ENCODE assay signal across 1 cellular context in the genomic region with DNA sequence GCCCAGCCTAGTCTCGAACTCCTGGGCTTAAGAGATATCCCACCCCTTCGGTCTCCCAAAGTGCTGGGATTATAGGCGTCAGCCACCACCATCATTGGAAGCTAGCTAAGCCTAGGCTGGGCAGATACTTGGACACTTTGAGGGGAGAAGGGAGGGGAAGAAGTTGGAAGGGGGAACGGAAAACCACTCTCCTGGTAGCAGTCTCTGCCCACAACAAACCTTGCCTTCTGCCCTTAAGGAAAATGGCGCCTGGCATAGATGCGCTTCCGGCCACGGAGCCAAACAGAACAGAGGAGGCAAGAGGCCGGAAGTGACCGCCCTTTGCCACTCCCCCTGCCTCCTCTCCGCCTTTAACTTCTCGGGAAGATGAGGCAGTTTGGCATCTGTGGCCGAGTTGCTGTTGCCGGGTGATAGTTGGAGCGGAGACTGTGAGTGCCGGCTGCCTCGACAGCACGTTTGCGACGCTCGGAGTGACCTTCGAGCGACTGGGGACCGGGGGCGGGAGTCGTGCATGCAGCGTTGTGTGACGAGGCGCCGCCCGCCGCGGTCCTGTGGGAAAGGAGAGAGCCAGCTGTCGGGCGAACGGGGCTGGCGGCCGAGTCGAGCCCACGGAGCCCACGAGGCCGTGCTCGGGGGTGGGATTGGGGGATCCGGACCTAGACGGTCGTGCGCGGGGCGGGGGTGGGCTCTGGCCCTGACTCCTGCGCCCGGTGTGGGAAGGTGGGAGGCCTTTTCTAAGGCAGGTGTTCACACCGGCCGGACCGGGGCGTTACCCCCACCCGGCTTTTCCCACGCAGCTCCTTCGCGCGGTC.
TF ChIP-seq lines count a peak whose summit lies in the region.

A gene (plus strand): TSS at position 327 of the 812 bp plus-strand sequence. CDS start 1,143 bp downstream, outside the sequence.

TF ChIP-seq in HEK293, 187 proteins besides CTCF, POLR2A, EP300 and RAD21 (continued from another document and continues in another):
- TF ChIP-seq, protein P1, sequence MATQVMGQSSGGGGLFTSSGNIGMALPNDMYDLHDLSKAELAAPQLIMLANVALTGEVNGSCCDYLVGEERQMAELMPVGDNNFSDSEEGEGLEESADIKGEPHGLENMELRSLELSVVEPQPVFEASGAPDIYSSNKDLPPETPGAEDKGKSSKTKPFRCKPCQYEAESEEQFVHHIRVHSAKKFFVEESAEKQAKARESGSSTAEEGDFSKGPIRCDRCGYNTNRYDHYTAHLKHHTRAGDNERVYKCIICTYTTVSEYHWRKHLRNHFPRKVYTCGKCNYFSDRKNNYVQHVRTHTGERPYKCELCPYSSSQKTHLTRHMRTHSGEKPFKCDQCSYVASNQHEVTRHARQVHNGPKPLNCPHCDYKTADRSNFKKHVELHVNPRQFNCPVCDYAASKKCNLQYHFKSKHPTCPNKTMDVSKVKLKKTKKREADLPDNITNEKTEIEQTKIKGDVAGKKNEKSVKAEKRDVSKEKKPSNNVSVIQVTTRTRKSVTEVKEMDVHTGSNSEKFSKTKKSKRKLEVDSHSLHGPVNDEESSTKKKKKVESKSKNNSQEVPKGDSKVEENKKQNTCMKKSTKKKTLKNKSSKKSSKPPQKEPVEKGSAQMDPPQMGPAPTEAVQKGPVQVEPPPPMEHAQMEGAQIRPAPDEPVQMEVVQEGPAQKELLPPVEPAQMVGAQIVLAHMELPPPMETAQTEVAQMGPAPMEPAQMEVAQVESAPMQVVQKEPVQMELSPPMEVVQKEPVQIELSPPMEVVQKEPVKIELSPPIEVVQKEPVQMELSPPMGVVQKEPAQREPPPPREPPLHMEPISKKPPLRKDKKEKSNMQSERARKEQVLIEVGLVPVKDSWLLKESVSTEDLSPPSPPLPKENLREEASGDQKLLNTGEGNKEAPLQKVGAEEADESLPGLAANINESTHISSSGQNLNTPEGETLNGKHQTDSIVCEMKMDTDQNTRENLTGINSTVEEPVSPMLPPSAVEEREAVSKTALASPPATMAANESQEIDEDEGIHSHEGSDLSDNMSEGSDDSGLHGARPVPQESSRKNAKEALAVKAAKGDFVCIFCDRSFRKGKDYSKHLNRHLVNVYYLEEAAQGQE (tag by site-specific recombination; IDR thresholded peaks at IDR 0.05), result no peak
- no peak for TF ChIP-seq ZNF292 (tag by site-specific recombination; IDR thresholded peaks at IDR 0.05; ENCODE audit: borderline replicate concordance, low read depth)
- TF ChIP-seq ZNF239 (tag by site-specific recombination; IDR thresholded peaks at IDR 0.05), result no peak
- TF ChIP-seq ZNF19 (tag by site-specific recombination; IDR thresholded peaks at IDR 0.05; ENCODE audit: low read depth), result no peak
- TF ChIP-seq GLIS1 (tag by site-specific recombination; IDR thresholded peaks at IDR 0.05), result no peak
- peak; percentile 32; the same call in 1 of the 2 replicates for TF ChIP-seq ZXDB (tag by site-specific recombination; IDR thresholded peaks at IDR 0.05)
- no peak for TF ChIP-seq ZNF157 (tag by site-specific recombination; IDR thresholded peaks at IDR 0.05)
- no peak for TF ChIP-seq BCL11A (tag by site-specific recombination; IDR thresholded peaks at IDR 0.05; ENCODE audit: low read depth)
- TF ChIP-seq YY1 (tag by site-specific recombination; IDR thresholded peaks at IDR 0.05), result peak; percentile 84
- TF ChIP-seq, protein P2, sequence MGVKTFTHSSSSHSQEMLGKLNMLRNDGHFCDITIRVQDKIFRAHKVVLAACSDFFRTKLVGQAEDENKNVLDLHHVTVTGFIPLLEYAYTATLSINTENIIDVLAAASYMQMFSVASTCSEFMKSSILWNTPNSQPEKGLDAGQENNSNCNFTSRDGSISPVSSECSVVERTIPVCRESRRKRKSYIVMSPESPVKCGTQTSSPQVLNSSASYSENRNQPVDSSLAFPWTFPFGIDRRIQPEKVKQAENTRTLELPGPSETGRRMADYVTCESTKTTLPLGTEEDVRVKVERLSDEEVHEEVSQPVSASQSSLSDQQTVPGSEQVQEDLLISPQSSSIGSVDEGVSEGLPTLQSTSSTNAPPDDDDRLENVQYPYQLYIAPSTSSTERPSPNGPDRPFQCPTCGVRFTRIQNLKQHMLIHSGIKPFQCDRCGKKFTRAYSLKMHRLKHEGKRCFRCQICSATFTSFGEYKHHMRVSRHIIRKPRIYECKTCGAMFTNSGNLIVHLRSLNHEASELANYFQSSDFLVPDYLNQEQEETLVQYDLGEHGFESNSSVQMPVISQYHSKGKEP (tag by site-specific recombination; IDR thresholded peaks at IDR 0.05), result no peak
- TF ChIP-seq ZBTB20 (tag by site-specific recombination; IDR thresholded peaks at IDR 0.05), result peak; percentile 23; the same call in 1 of the 2 replicates
- TF ChIP-seq SCRT1 (tag by site-specific recombination; IDR thresholded peaks at IDR 0.05; ENCODE audit: borderline replicate concordance), result no peak
- TF ChIP-seq ZNF623 (tag by site-specific recombination; IDR thresholded peaks at IDR 0.05), result no peak
- TF ChIP-seq KLF8 (tag by site-specific recombination; IDR thresholded peaks at IDR 0.05), result peak; percentile 30
- 0 out of 2 replicates have a peak, but pooled peaks have one; percentile 18 for TF ChIP-seq SP7 (tag by site-specific recombination; IDR thresholded peaks at IDR 0.05)
- TF ChIP-seq, protein P3, sequence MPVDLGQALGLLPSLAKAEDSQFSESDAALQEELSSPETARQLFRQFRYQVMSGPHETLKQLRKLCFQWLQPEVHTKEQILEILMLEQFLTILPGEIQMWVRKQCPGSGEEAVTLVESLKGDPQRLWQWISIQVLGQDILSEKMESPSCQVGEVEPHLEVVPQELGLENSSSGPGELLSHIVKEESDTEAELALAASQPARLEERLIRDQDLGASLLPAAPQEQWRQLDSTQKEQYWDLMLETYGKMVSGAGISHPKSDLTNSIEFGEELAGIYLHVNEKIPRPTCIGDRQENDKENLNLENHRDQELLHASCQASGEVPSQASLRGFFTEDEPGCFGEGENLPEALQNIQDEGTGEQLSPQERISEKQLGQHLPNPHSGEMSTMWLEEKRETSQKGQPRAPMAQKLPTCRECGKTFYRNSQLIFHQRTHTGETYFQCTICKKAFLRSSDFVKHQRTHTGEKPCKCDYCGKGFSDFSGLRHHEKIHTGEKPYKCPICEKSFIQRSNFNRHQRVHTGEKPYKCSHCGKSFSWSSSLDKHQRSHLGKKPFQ (tag by site-specific recombination; IDR thresholded peaks at IDR 0.05), result peak; percentile 93
- TF ChIP-seq ZNF433 (tag by site-specific recombination; IDR thresholded peaks at IDR 0.05; ENCODE audit: low read depth), result no peak
- no peak for TF ChIP-seq GFI1B (tag by site-specific recombination; IDR thresholded peaks at IDR 0.05)
- peak; percentile 86 for TF ChIP-seq SP2 (tag by site-specific recombination; IDR thresholded peaks at IDR 0.05)
- peak; percentile 84 for TF ChIP-seq ZNF707 (tag by site-specific recombination; IDR thresholded peaks at IDR 0.05)
- TF ChIP-seq ZNF423 (tag by site-specific recombination; IDR thresholded peaks at IDR 0.05), result no peak
- TF ChIP-seq MZF1 (tag by site-specific recombination; IDR thresholded peaks at IDR 0.05; ENCODE audit: borderline replicate concordance), result no peak
- TF ChIP-seq GLIS2 (tag by site-specific recombination; IDR thresholded peaks at IDR 0.05), result peak; percentile 58; the same call in 1 of the 2 replicates
- TF ChIP-seq ZSCAN23 (tag by site-specific recombination; IDR thresholded peaks at IDR 0.05), result no peak
- TF ChIP-seq ZNF302 (tag by site-specific recombination; IDR thresholded peaks at IDR 0.05; ENCODE audit: low read depth), result no peak
- TF ChIP-seq ZNF777 (tag by site-specific recombination; IDR thresholded peaks at IDR 0.05; ENCODE audit: borderline replicate concordance), result 0 out of 2 replicates have a peak, but pooled peaks have one; percentile 37
- no peak; the same call in 1 of the 2 replicates for TF ChIP-seq OSR2 (tag by site-specific recombination; IDR thresholded peaks at IDR 0.05)
- no peak for TF ChIP-seq ZNF473 (tag by site-specific recombination; IDR thresholded peaks at IDR 0.05)
- TF ChIP-seq HOXD13 (CRISPR knock-in tag; IDR thresholded peaks at IDR 0.05; ENCODE audit: borderline replicate concordance), result no peak
- TF ChIP-seq ZFP37 (tag by site-specific recombination; IDR thresholded peaks at IDR 0.05), result 0 out of 2 replicates have a peak, but pooled peaks have one; percentile 12
- TF ChIP-seq ZIC2 (tag by site-specific recombination; IDR thresholded peaks at IDR 0.05), result no peak
- 0 out of 2 replicates have a peak, but pooled peaks have one; percentile 50 for TF ChIP-seq ZSCAN30 (tag by site-specific recombination; IDR thresholded peaks at IDR 0.05)
- TF ChIP-seq, protein P4, sequence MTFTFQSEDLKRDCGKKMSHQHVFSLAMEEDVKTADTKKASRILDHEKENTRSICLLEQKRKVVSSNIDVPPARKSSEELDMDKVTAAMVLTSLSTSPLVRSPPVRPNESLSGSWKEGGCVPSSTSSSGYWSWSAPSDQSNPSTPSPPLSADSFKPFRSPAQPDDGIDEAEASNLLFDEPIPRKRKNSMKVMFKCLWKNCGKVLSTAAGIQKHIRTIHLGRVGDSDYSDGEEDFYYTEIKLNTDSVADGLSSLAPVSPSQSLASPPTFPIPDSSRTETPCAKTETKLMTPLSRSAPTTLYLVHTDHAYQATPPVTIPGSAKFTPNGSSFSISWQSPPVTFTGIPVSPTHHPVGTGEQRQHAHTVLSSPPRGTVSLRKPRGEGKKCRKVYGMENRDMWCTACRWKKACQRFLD (tag by site-specific recombination; IDR thresholded peaks at IDR 0.05), result no peak
- no peak for TF ChIP-seq TCF7L2 (IDR thresholded peaks at IDR 0.05; ENCODE audit: borderline replicate concordance, low read depth, low read length)
- TF ChIP-seq, protein P5, sequence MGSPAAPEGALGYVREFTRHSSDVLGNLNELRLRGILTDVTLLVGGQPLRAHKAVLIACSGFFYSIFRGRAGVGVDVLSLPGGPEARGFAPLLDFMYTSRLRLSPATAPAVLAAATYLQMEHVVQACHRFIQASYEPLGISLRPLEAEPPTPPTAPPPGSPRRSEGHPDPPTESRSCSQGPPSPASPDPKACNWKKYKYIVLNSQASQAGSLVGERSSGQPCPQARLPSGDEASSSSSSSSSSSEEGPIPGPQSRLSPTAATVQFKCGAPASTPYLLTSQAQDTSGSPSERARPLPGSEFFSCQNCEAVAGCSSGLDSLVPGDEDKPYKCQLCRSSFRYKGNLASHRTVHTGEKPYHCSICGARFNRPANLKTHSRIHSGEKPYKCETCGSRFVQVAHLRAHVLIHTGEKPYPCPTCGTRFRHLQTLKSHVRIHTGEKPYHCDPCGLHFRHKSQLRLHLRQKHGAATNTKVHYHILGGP (tag by site-specific recombination; IDR thresholded peaks at IDR 0.05), result no peak
- TF ChIP-seq BCL11B (tag by site-specific recombination; IDR thresholded peaks at IDR 0.05; ENCODE audit: low read depth), result 0 out of 2 replicates have a peak, but pooled peaks have one; percentile 21
- no peak for TF ChIP-seq ZNF596 (tag by site-specific recombination; IDR thresholded peaks at IDR 0.05)
- TF ChIP-seq ZNF792 (tag by site-specific recombination; IDR thresholded peaks at IDR 0.05), result no peak
- TF ChIP-seq, protein P6, sequence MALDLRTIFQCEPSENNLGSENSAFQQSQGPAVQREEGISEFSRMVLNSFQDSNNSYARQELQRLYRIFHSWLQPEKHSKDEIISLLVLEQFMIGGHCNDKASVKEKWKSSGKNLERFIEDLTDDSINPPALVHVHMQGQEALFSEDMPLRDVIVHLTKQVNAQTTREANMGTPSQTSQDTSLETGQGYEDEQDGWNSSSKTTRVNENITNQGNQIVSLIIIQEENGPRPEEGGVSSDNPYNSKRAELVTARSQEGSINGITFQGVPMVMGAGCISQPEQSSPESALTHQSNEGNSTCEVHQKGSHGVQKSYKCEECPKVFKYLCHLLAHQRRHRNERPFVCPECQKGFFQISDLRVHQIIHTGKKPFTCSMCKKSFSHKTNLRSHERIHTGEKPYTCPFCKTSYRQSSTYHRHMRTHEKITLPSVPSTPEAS (tag by site-specific recombination; IDR thresholded peaks at IDR 0.05), result no peak
- TF ChIP-seq, protein P7, sequence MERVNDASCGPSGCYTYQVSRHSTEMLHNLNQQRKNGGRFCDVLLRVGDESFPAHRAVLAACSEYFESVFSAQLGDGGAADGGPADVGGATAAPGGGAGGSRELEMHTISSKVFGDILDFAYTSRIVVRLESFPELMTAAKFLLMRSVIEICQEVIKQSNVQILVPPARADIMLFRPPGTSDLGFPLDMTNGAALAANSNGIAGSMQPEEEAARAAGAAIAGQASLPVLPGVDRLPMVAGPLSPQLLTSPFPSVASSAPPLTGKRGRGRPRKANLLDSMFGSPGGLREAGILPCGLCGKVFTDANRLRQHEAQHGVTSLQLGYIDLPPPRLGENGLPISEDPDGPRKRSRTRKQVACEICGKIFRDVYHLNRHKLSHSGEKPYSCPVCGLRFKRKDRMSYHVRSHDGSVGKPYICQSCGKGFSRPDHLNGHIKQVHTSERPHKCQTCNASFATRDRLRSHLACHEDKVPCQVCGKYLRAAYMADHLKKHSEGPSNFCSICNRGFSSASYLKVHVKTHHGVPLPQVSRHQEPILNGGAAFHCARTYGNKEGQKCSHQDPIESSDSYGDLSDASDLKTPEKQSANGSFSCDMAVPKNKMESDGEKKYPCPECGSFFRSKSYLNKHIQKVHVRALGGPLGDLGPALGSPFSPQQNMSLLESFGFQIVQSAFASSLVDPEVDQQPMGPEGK (tag by site-specific recombination; IDR thresholded peaks at IDR 0.05), result peak; percentile 36; the same call in 1 of the 2 replicates
- TF ChIP-seq YY2 (tag by site-specific recombination; IDR thresholded peaks at IDR 0.05), result no peak
- TF ChIP-seq SP3 (tag by site-specific recombination; IDR thresholded peaks at IDR 0.05), result peak; percentile 76
- TF ChIP-seq, protein P8, sequence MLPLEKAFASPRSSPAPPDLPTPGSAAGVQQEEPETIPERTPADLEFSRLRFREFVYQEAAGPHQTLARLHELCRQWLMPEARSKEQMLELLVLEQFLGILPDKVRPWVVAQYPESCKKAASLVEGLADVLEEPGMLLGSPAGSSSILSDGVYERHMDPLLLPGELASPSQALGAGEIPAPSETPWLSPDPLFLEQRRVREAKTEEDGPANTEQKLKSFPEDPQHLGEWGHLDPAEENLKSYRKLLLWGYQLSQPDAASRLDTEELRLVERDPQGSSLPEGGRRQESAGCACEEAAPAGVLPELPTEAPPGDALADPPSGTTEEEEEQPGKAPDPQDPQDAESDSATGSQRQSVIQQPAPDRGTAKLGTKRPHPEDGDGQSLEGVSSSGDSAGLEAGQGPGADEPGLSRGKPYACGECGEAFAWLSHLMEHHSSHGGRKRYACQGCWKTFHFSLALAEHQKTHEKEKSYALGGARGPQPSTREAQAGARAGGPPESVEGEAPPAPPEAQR (tag by site-specific recombination; IDR thresholded peaks at IDR 0.05), result no peak
- TF ChIP-seq KLF1 (tag by site-specific recombination; IDR thresholded peaks at IDR 0.05), result no peak
- no peak for TF ChIP-seq ZNF658 (tag by site-specific recombination; IDR thresholded peaks at IDR 0.05)
- TF ChIP-seq ZNF248 (tag by site-specific recombination; IDR thresholded peaks at IDR 0.05), result no peak
- no peak for TF ChIP-seq ZNF558 (tag by site-specific recombination; IDR thresholded peaks at IDR 0.05)
- TF ChIP-seq, protein P9, sequence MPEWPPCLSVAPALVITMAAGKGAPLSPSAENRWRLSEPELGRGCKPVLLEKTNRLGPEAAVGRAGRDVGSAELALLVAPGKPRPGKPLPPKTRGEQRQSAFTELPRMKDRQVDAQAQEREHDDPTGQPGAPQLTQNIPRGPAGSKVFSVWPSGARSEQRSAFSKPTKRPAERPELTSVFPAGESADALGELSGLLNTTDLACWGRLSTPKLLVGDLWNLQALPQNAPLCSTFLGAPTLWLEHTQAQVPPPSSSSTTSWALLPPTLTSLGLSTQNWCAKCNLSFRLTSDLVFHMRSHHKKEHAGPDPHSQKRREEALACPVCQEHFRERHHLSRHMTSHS (tag by site-specific recombination; IDR thresholded peaks at IDR 0.05), result no peak
